In the genomic region with DNA sequence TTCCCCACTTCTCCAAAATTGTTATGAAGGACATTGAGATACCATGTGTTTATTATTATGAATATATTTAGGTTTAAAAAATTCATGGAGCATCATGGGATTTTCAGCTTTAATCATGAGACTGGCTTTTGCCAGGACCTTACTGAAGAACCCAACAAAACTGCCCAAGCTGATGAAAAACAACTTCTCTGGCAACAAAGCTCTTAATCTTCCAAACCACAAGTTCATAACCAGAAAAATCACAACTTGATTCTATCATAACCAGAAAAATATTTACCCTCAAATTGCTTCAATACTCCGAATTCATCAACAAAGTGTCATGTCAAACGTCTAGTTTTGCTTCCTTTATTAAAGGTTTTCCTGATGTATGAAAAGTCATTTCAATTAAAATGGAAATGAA, we compare ENCODE assay signal across 25 cellular contexts.
"Had no signal": no experiment of that assay in that cellular context is flagged by ENCODE, and none has a peak within 500 bp of the region (broad histone marks: within the 10 kb centered on the region; RNA-seq: fewer than 3 reads in every experiment).

No MANE protein-coding gene starts in this region.

- H3K36me3 ChIP-seq: left ventricle myocardium inferior, pancreas, prostate gland, spleen, suprapubic skin, thoracic aorta, tibial artery, upper lobe of right lung had no signal

- H3K9me3 ChIP-seq: left ventricle myocardium inferior, pancreas, prostate gland, spleen, suprapubic skin, thoracic aorta, tibial artery, upper lobe of right lung had no signal

- H3K9me3 Mint-ChIP-seq: mesothelial cell of epicardium; nephron; neural crest cell; stimulated activated effector memory CD8-positive, alpha-beta T cell treated with anti-CD3 and anti-CD28 coated beads, Interleukin-12 subunit alpha, Interleukin-12 subunit beta, amount 100 ng/mL, for 72 hours; stimulated activated naive CD8-positive, alpha-beta T cell treated with anti-CD3 and anti-CD28 coated beads, Interleukin-15, Interleukin-2, amounts not matched to agents 100 ng/mL and 50 ng/mL, for 24 hours had no signal

- H3K4me1 Mint-ChIP-seq: naive thymus-derived CD8-positive, alpha-beta T cell; neural crest cell; stimulated activated effector memory CD8-positive, alpha-beta T cell treated with anti-CD3 and anti-CD28 coated beads, Interleukin-12 subunit alpha, Interleukin-12 subunit beta, amount 100 ng/mL, for 72 hours had no signal

- H3K36me3 Mint-ChIP-seq: mesothelial cell of epicardium; naive thymus-derived CD8-positive, alpha-beta T cell; stimulated activated effector memory CD8-positive, alpha-beta T cell treated with anti-CD3 and anti-CD28 coated beads, Interleukin-12 subunit alpha, Interleukin-12 subunit beta, amount 100 ng/mL, for 72 hours had no signal

- H3K4me3 ChIP-seq: hepatocyte, left ventricle myocardium inferior, lung, pancreas, prostate gland, spleen, suprapubic skin, thoracic aorta, tibial artery, upper lobe of right lung had no signal

- H3K4me2 ChIP-seq: hepatocyte had no signal

- H3K27me3 Mint-ChIP-seq: stimulated activated naive CD8-positive, alpha-beta T cell treated with anti-CD3 and anti-CD28 coated beads, Interleukin-15, Interleukin-2, amounts not matched to agents 100 ng/mL and 50 ng/mL, for 24 hours had no signal

- H2AFZ ChIP-seq: hepatocyte had no signal

- DNase-seq: kidney; left ventricle myocardium inferior; mesendoderm; naive thymus-derived CD8-positive, alpha-beta T cell; nucleus accumbens; pancreas; posterior cingulate gyrus; retina; right cardiac atrium; spleen; stimulated activated CD4-positive, alpha-beta T cell treated with anti-CD3 and anti-CD28 coated beads, Interleukin-4, amount 100 ng/mL, for 24 hours; stimulated activated naive CD4-positive, alpha-beta T cell; tibial artery; upper lobe of right lung had no signal

- ATAC-seq: naive thymus-derived CD8-positive, alpha-beta T cell; pancreas; right cardiac atrium; sciatic nerve; upper lobe of right lung had no signal

- H3K79me2 ChIP-seq: hepatocyte had no signal

- H3K27me3 ChIP-seq: hepatocyte, pancreas, spleen, suprapubic skin, tibial artery, upper lobe of right lung had no signal

- H3K4me3 Mint-ChIP-seq: mesothelial cell of epicardium; naive thymus-derived CD8-positive, alpha-beta T cell; nephron; neural crest cell; stimulated activated effector memory CD8-positive, alpha-beta T cell treated with anti-CD3 and anti-CD28 coated beads, Interleukin-12 subunit alpha, Interleukin-12 subunit beta, amount 100 ng/mL, for 72 hours; stimulated activated naive CD8-positive, alpha-beta T cell treated with anti-CD3 and anti-CD28 coated beads, Interleukin-15, Interleukin-2, amounts not matched to agents 100 ng/mL and 50 ng/mL, for 24 hours had no signal

- H3K27ac ChIP-seq: hepatocyte, left ventricle myocardium inferior, pancreas, prostate gland, suprapubic skin, thoracic aorta, tibial artery, upper lobe of right lung had no signal

- H3K4me1 ChIP-seq: left ventricle myocardium inferior, pancreas, prostate gland, tibial artery, upper lobe of right lung had no signal

- H3K27ac Mint-ChIP-seq: mesothelial cell of epicardium; naive thymus-derived CD8-positive, alpha-beta T cell; nephron; stimulated activated effector memory CD8-positive, alpha-beta T cell treated with anti-CD3 and anti-CD28 coated beads, Interleukin-12 subunit alpha, Interleukin-12 subunit beta, amount 100 ng/mL, for 72 hours; stimulated activated naive CD8-positive, alpha-beta T cell treated with anti-CD3 and anti-CD28 coated beads, Interleukin-15, Interleukin-2, amounts not matched to agents 100 ng/mL and 50 ng/mL, for 24 hours had no signal
